15 cellular contexts compared by ENCODE assay signal in the genomic region with DNA sequence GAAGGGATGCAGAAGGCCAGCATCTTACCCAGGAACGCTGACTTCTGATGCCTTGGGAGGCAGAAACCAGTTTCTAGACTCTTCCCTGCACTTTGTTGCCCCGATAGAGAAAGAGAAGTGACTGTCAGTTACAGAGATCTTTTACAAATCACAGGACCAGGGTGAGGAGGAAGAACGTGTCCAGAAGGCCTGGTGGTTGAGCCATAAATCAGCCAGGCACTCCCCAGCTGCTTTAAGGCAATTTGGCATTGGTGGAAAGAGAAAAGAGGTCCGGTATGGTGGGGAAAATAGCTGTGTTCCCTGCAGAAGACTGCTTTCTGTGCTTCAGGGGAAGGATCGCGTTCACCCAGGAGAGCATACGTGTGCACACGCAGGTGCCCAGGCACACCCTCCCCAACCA.
"Had no signal": no experiment of that assay in that cellular context is flagged by ENCODE, and none has a peak within 500 bp of the region (broad histone marks: within the 10 kb centered on the region; RNA-seq: fewer than 3 reads in every experiment).

No MANE protein-coding gene starts in this region.

- H3K36me3 ChIP-seq: esophagus muscularis mucosa, sigmoid colon had no signal

- H3K27ac Mint-ChIP-seq: activated CD4-positive, alpha-beta memory T cell treated with anti-CD3 and anti-CD28 coated beads for 36 hours; activated naive CD8-positive, alpha-beta T cell treated with anti-CD3 and anti-CD28 coated beads for 36 hours; stimulated activated naive CD8-positive, alpha-beta T cell treated with anti-CD3 and anti-CD28 coated beads, Interleukin-15, amount 100 ng/mL, for 72 hours had no signal

- H3K4me3 ChIP-seq: esophagus muscularis mucosa, sigmoid colon had no signal

- H3K9me3 Mint-ChIP-seq: activated CD4-positive, alpha-beta memory T cell treated with anti-CD3 and anti-CD28 coated beads for 36 hours; stimulated activated naive CD8-positive, alpha-beta T cell treated with anti-CD3 and anti-CD28 coated beads, Interleukin-15, amount 100 ng/mL, for 72 hours had no signal

- H3K36me3 Mint-ChIP-seq: activated CD4-positive, alpha-beta memory T cell treated with anti-CD3 and anti-CD28 coated beads for 36 hours had no signal

- ATAC-seq: left cardiac atrium; stimulated activated naive CD8-positive, alpha-beta T cell treated with anti-CD3 and anti-CD28 coated beads, Interleukin-15, amount 100 ng/mL, for 72 hours had no signal

- H3K27me3 ChIP-seq: esophagus muscularis mucosa had no signal

- H3K27me3 Mint-ChIP-seq: activated CD4-positive, alpha-beta memory T cell treated with anti-CD3 and anti-CD28 coated beads for 36 hours had no signal

- H3K4me3 Mint-ChIP-seq: activated CD4-positive, alpha-beta memory T cell treated with anti-CD3 and anti-CD28 coated beads for 36 hours; activated naive CD8-positive, alpha-beta T cell treated with anti-CD3 and anti-CD28 coated beads for 36 hours; stimulated activated naive CD8-positive, alpha-beta T cell treated with anti-CD3 and anti-CD28 coated beads, Interleukin-15, amount 100 ng/mL, for 72 hours had no signal

- H3K9me3 ChIP-seq: esophagus muscularis mucosa, sigmoid colon had no signal

- DNase-seq: activated CD4-positive, alpha-beta memory T cell treated with anti-CD3 and anti-CD28 coated beads for 36 hours; activated CD4-positive, CD25-positive, alpha-beta regulatory T cell treated with anti-CD3 and anti-CD28 coated beads, Interleukin-2, amount 50 U/mL, for 72 hours; activated gamma-delta T cell treated with Interleukin-2 at 50 U/mL for 16 hours; activated naive CD8-positive, alpha-beta T cell treated with anti-CD3 and anti-CD28 coated beads for 36 hours; activated T-cell treated with anti-CD3 and anti-CD28 coated beads, Interleukin-2, amount 50 U/mL, for 48 hours; anterior cingulate cortex; dorsolateral prefrontal cortex; hypothalamus; left cardiac atrium; mammary epithelial cell; sigmoid colon; stimulated activated CD4-positive, alpha-beta T cell treated with anti-CD3 and anti-CD28 coated beads, Interleukin-12 subunit alpha, Interleukin-12 subunit beta, amount 100 ng/mL, for 4 hours; stimulated activated CD4-positive, alpha-beta T cell treated with anti-CD3 and anti-CD28 coated beads, Interleukin-2, amount 100 ng/mL, for 48 hours; stimulated activated naive CD8-positive, alpha-beta T cell treated with anti-CD3 and anti-CD28 coated beads, Interleukin-15, amount 100 ng/mL, for 72 hours had no signal
